1 cellular context compared by ENCODE assay signal in genomic region chr1:209784276-209785169, GRCh38.
A peak's percentile ranks its signal among the peaks of the same experiment; 100 is the strongest.
TF ChIP-seq lines count a peak whose summit lies in the region.

Gene C1orf74, minus strand, starts transcription at chr1:209784559. Its CDS starts 925 bp downstream, at chr1:209783634.

TF ChIP-seq in K562, 482 proteins besides CTCF, POLR2A, EP300 and RAD21 (continued from another document and continues in another):
- no peak; the same call in 1 of the 2 replicates for TF ChIP-seq ZNF511 (CRISPR knock-in tag; IDR thresholded peaks at IDR 0.05)
- no peak for TF ChIP-seq LARP7 (IDR thresholded peaks at IDR 0.05)
- peak; percentile 92 to 95 for TF ChIP-seq FOXK2 (conservative IDR thresholded peaks at IDR 0.05 in 1 of 2, IDR thresholded peaks at IDR 0.05 in 1 of 2; ENCODE audit: low read depth in 2 of 2)
- no peak for TF ChIP-seq ZNF311 (CRISPR knock-in tag; IDR thresholded peaks at IDR 0.05)
- TF ChIP-seq ZNF444 (CRISPR knock-in tag; IDR thresholded peaks at IDR 0.05) = no peak
- TF ChIP-seq ZNF282 (CRISPR knock-in tag; IDR thresholded peaks at IDR 0.05) = no peak
- TF ChIP-seq HNRNPLL (IDR thresholded peaks at IDR 0.05; ENCODE audit: low read depth, low read length, poor library complexity, severe bottlenecking) = peak; percentile 89
- no peak for TF ChIP-seq POLR3G (IDR thresholded peaks at IDR 0.05; ENCODE audit: extremely low read depth, insufficient read length, insufficient replicate concordance)
- TF ChIP-seq ZNF830 (CRISPR knock-in tag; IDR thresholded peaks at IDR 0.05) = no peak
- TF ChIP-seq MCM3 (IDR thresholded peaks at IDR 0.05) = no peak
- TF ChIP-seq TAL1 (IDR thresholded peaks at IDR 0.05) = no peak
- no peak for TF ChIP-seq CEBPG (CRISPR knock-in tag; IDR thresholded peaks at IDR 0.05)
- peak in 1 of 2 experiments; percentile 33; a peak in 1 of 4 replicates for TF ChIP-seq CEBPG (tag; conservative IDR thresholded peaks at IDR 0.05 in 1 of 2, IDR thresholded peaks at IDR 0.05 in 1 of 2)
- no peak for TF ChIP-seq POLR3A (IDR thresholded peaks at IDR 0.05; ENCODE audit: borderline replicate concordance, extremely low read depth, insufficient read depth, insufficient read length)
- TF ChIP-seq HMGXB4 (CRISPR knock-in tag; IDR thresholded peaks at IDR 0.05) = no peak
- TF ChIP-seq JUND (IDR thresholded peaks at IDR 0.05; ENCODE audit: borderline replicate concordance, low read depth, low read length) = peak; percentile 97
- TF ChIP-seq JUND (tag; IDR thresholded peaks at IDR 0.05; ENCODE audit: borderline replicate concordance, low read depth, low read length) = peak; percentile 93
- no peak for TF ChIP-seq ZBTB49 (CRISPR knock-in tag; IDR thresholded peaks at IDR 0.05; ENCODE audit: borderline replicate concordance)
- TF ChIP-seq ZNF644 (tag; IDR thresholded peaks at IDR 0.05; ENCODE audit: low read depth) = peak; percentile 91
- no peak; the same call in 1 of the 2 replicates for TF ChIP-seq TEAD4 (IDR thresholded peaks at IDR 0.05; ENCODE audit: low read length)
- TF ChIP-seq TEAD4 (CRISPR knock-in tag; IDR thresholded peaks at IDR 0.05; ENCODE audit: borderline replicate concordance) = no peak
- no peak; the same call in 1 of the 2 replicates for TF ChIP-seq ZNF354B (CRISPR knock-in tag; IDR thresholded peaks at IDR 0.05)
- peak; percentile 29 for TF ChIP-seq MAFK (IDR thresholded peaks at IDR 0.05; ENCODE audit: low read length)
- peak; percentile 44 for TF ChIP-seq SP2 (IDR thresholded peaks at IDR 0.05; ENCODE audit: extremely low read depth, low read depth, low read length, poor library complexity, severe bottlenecking)
- TF ChIP-seq ADNP (tag; IDR thresholded peaks at IDR 0.05) = no peak
- TF ChIP-seq HOXB6 (CRISPR knock-in tag; IDR thresholded peaks at IDR 0.05; ENCODE audit: borderline replicate concordance) = no peak
- TF ChIP-seq SIX5 (IDR thresholded peaks at IDR 0.05; ENCODE audit: borderline replicate concordance in 1 of 2, insufficient read depth in 1 of 2, low read depth in 1 of 2, low read length in 2 of 2) = no peak; a peak in 1 of 4 replicates
- TF ChIP-seq PRMT5 (CRISPR knock-in tag; IDR thresholded peaks at IDR 0.05) = no peak
- TF ChIP-seq ZNF75A (CRISPR knock-in tag; IDR thresholded peaks at IDR 0.05) = no peak
- peak; percentile 99 for TF ChIP-seq ZBTB2 (IDR thresholded peaks at IDR 0.05)
- no peak for TF ChIP-seq ZNF274 (IDR thresholded peaks at IDR 0.05; ENCODE audit: borderline replicate concordance, low read depth, low read length)
- peak; percentile 80 for TF ChIP-seq TAF1 (IDR thresholded peaks at IDR 0.05; ENCODE audit: control insufficient read depth, extremely low read depth, insufficient read depth, low read length, severe bottlenecking)
- TF ChIP-seq ZNF23 (CRISPR knock-in tag; IDR thresholded peaks at IDR 0.05) = no peak
- no peak for TF ChIP-seq SNAPC5 (CRISPR knock-in tag; IDR thresholded peaks at IDR 0.05)
- no peak for TF ChIP-seq MCM2 (IDR thresholded peaks at IDR 0.05; ENCODE audit: low read depth)
- no peak for TF ChIP-seq HLTF (IDR thresholded peaks at IDR 0.05)
- peak; percentile 92 for TF ChIP-seq CBX1 (IDR thresholded peaks at IDR 0.05; ENCODE audit: low read depth)
- 0 out of 2 replicates have a peak, but pooled peaks have one; percentile 10 for TF ChIP-seq ZNF239 (CRISPR knock-in tag; IDR thresholded peaks at IDR 0.05)
- TF ChIP-seq ATF6 (CRISPR knock-in tag; IDR thresholded peaks at IDR 0.05) = no peak
- TF ChIP-seq E2F6 (IDR thresholded peaks at IDR 0.05; ENCODE audit: borderline replicate concordance in 1 of 2, extremely low read depth in 1 of 2, insufficient read depth in 1 of 2, insufficient read length in 1 of 2, low read depth in 1 of 2, low read length in 1 of 2, poor library complexity in 1 of 2, severe bottlenecking in 1 of 2) = peak; percentile 95 to 97
- no peak for TF ChIP-seq ZNF133 (CRISPR knock-in tag; IDR thresholded peaks at IDR 0.05)
- TF ChIP-seq ZNF780A (CRISPR knock-in tag; IDR thresholded peaks at IDR 0.05) = no peak
- no peak for TF ChIP-seq SRSF1 (IDR thresholded peaks at IDR 0.05; ENCODE audit: low read depth, low read length)
- TF ChIP-seq ZNF507 (tag; conservative IDR thresholded peaks at IDR 0.05) = no peak
- TF ChIP-seq FOXM1 (IDR thresholded peaks at IDR 0.05; ENCODE audit: low read depth) = peak; percentile 34; the same call in 1 of the 2 replicates
- TF ChIP-seq FOXM1 (CRISPR knock-in tag; IDR thresholded peaks at IDR 0.05; ENCODE audit: low read depth) = 0 out of 2 replicates have a peak, but pooled peaks have one; percentile 33
- TF ChIP-seq RBBP5 (IDR thresholded peaks at IDR 0.05; ENCODE audit: borderline replicate concordance, insufficient read depth, low read length, poor library complexity, severe bottlenecking) = peak; percentile 54
- no peak for TF ChIP-seq TGIF2 (CRISPR knock-in tag; IDR thresholded peaks at IDR 0.05)
- TF ChIP-seq HDAC2 (IDR thresholded peaks at IDR 0.05) = peak; percentile 67
- TF ChIP-seq BACH1 (tag; IDR thresholded peaks at IDR 0.05) = peak; percentile 78; the same call in 1 of the 2 replicates
- no peak for TF ChIP-seq GATAD2B (IDR thresholded peaks at IDR 0.05; ENCODE audit: borderline replicate concordance)
- no peak for TF ChIP-seq GTF2B (IDR thresholded peaks at IDR 0.05; ENCODE audit: extremely low read depth, insufficient read length)
- TF ChIP-seq YY1 (IDR thresholded peaks at IDR 0.05; ENCODE audit: borderline replicate concordance in 1 of 3, control insufficient read depth in 1 of 3, extremely low read depth in 1 of 3, insufficient read depth in 3 of 3, insufficient read length in 1 of 3, insufficient replicate concordance in 2 of 3, low read depth in 1 of 3, low read length in 2 of 3) = peak in 2 of 3 experiments; percentile 64 to 79
- TF ChIP-seq HBP1 (CRISPR knock-in tag; IDR thresholded peaks at IDR 0.05) = 0 out of 2 replicates have a peak, but pooled peaks have one; percentile 21
- peak; percentile 99 for TF ChIP-seq GABPA (tag; conservative IDR thresholded peaks at IDR 0.05; ENCODE audit: low read depth)
- no peak for TF ChIP-seq CHCHD3 (CRISPR knock-in tag; IDR thresholded peaks at IDR 0.05)
- TF ChIP-seq ZNF277 (CRISPR knock-in tag; IDR thresholded peaks at IDR 0.05; ENCODE audit: borderline replicate concordance) = no peak
- peak; percentile 13 for TF ChIP-seq CTCFL (IDR thresholded peaks at IDR 0.05; ENCODE audit: borderline replicate concordance, insufficient read depth, low read depth, low read length, poor library complexity, severe bottlenecking)
